8 cellular contexts compared by ENCODE assay signal in genomic region chr7:21945374-21946227, GRCh38. TPM values are rescaled to one million over a fixed set of nuclear protein-coding genes. Genes with fewer than 3 reads are reported as not detected.
DNase-seq lines count a peak whose midpoint lies in the region; ATAC-seq and TF ChIP-seq lines count a peak whose summit lies in the region.

A gene with protein sequence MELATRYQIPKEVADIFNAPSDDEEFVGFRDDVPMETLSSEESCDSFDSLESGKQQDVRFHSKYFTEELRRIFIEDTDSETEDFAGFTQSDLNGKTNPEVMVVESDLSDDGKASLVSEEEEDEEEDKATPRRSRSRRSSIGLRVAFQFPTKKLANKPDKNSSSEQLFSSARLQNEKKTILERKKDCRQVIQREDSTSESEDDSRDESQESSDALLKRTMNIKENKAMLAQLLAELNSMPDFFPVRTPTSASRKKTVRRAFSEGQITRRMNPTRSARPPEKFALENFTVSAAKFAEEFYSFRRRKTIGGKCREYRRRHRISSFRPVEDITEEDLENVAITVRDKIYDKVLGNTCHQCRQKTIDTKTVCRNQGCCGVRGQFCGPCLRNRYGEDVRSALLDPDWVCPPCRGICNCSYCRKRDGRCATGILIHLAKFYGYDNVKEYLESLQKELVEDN (minus strand): TSS chr7:21945899. CDS start chr7:21945804, 95 bp downstream.

- TF ChIP-seq CTCF in A673 (conservative IDR thresholded peaks at IDR 0.05; ENCODE audit: low read depth, low read length) (no peak), choroid plexus epithelial cell (conservative IDR thresholded peaks at IDR 0.05; ENCODE audit: low read depth, low read length) (no peak)

- DNase-seq in A673 (ENCODE audit: low spot score) (peak; percentile 88), NCI-H2107 treated with DMSO at 0.1 percent for 48 hours (lab: John Stamatoyannopoulos, UW; ENCODE audit: unreplicated experiment) (peak; percentile 60), choroid plexus epithelial cell (ENCODE audit: low read depth) (peak; percentile 80), left colon (peak; percentile 83 to 84)
- DNase-seq in activated CD4-positive, CD25-positive, alpha-beta regulatory T cell treated with anti-CD3 and anti-CD28 coated beads, Interleukin-2, amount 50 U/mL, for 72 hours, result peak; percentile 71
- peak; percentile 70 to 80 for DNase-seq in stimulated activated CD4-positive, alpha-beta T cell treated with anti-CD3 and anti-CD28 coated beads, Interleukin-2, amount 100 ng/mL, for 24 hours

- H3K27ac ChIP-seq in A673 (ENCODE audit: low read depth, low read length, poor library complexity, severe bottlenecking), result peak within 1 kb of the TSS; percentile 96

- intact Hi-C loops in A673 (cut with micrococcal nuclease; ENCODE audit: unreplicated experiment) (loop anchor here (2.0 kb wide), 1 partner anchor 33 kb away; no protein-coding TSS in a partner anchor), left colon (cut with DNase I, micrococcal nuclease) (no loop called here)

- H3K4me1 ChIP-seq in A673 (ENCODE audit: insufficient read depth, low read length, poor library complexity, severe bottlenecking), result peaks cover 38% of the 10 kb centered on the region

- BruUV-seq in A673 (replicated peaks; lab: Mats Ljungman, UMichigan), result no TSS peak

- H3K27me3 ChIP-seq in A673 (replicated peaks; ENCODE audit: insufficient read depth, low read depth, low read length, poor library complexity), result no peaks in the 10 kb centered on the region

- CTCF ChIA-PET in A673 (lab: Charles Lee), result no interaction called here

- TF ChIP-seq POLR2A in GM18526 (IDR thresholded peaks at IDR 0.05; ENCODE audit: extremely low read depth, insufficient read length), result peak; percentile 82

- H3K4me3 ChIP-seq in A673 (ENCODE audit: low read depth, low read length, poor library complexity, severe bottlenecking), result peak within 1 kb of the TSS; percentile 73
- H3K4me3 ChIP-seq in choroid plexus epithelial cell (ENCODE audit: low read depth, low read length), result peak within 1 kb of the TSS; percentile 77

- H3K9me3 ChIP-seq in A673 (ENCODE audit: low read depth, low read length, poor library complexity, severe bottlenecking), result no peaks in the 10 kb centered on the region

- H3K36me3 ChIP-seq in A673 (ENCODE audit: insufficient read depth, low read length, poor library complexity, severe bottlenecking), result no peaks in the 10 kb centered on the region

- ATAC-seq in HG03060 (IDR thresholded peaks at IDR 0.05; ENCODE audit: low read depth, unreplicated experiment), result peak; percentile 54
- peak; percentile 81 for ATAC-seq in left colon

- POLR2A ChIA-PET in A673 (lab: Charles Lee; ENCODE audit: low non-redundant PET), result interaction anchor here (0.7 kb wide), 2 partner anchors 77 to 94 kb away, joined by 3 read pairs; no protein-coding TSS in a partner anchor

RNA-seq across cellular contexts. Expression of the gene that starts here (rescaled TPM):
- 80.9 and 89.2 TPM in 2 replicates for total RNA-seq in A673 (2021)
- 10 to 100 TPM; 17.1 to 17.5 TPM for total RNA-seq in left colon

Comparison
In these comparisons a context has a peak if more than half of its experiments do, and no peak if none do; other contexts are left out.
1. Peak in every context shown above with its lines: DNase-seq, ATAC-seq, H3K4me3 ChIP-seq and H3K27ac ChIP-seq.